Comparison of ENCODE assay signal across 1 cellular context in genomic region chr11:15971215-15971546, GRCh38.
TF ChIP-seq lines count a peak whose summit lies in the region.

No MANE protein-coding gene starts in this region.

TF ChIP-seq in K562, 482 proteins besides CTCF, POLR2A, EP300 and RAD21 (continued from another document):
- TF ChIP-seq E4F1 (CRISPR knock-in tag; IDR thresholded peaks at IDR 0.05; ENCODE audit: borderline replicate concordance) (no peak), L3MBTL2 (IDR thresholded peaks at IDR 0.05) (0 out of 2 replicates have a peak, but pooled peaks have one; percentile 8), DMBX1 (CRISPR knock-in tag; IDR thresholded peaks at IDR 0.05; ENCODE audit: borderline replicate concordance) (peak; percentile 4; the same call in 1 of the 2 replicates), ZNF584 (CRISPR knock-in tag; IDR thresholded peaks at IDR 0.05; ENCODE audit: low read depth) (no peak), HNRNPLL (IDR thresholded peaks at IDR 0.05; ENCODE audit: low read depth, low read length, poor library complexity, severe bottlenecking) (no peak), GATAD2B (IDR thresholded peaks at IDR 0.05; ENCODE audit: borderline replicate concordance) (no peak), ZNF124 (CRISPR knock-in tag; IDR thresholded peaks at IDR 0.05) (no peak), TARDBP (IDR thresholded peaks at IDR 0.05) (no peak), POLR2AphosphoS2 (IDR thresholded peaks at IDR 0.05; ENCODE audit: low read length) (no peak), ZNF75A (CRISPR knock-in tag; IDR thresholded peaks at IDR 0.05) (no peak), ZNF12 (CRISPR knock-in tag; IDR thresholded peaks at IDR 0.05) (no peak), ATF1 (CRISPR knock-in tag; IDR thresholded peaks at IDR 0.05) (no peak), ATF1 (tag; IDR thresholded peaks at IDR 0.05) (0 out of 2 replicates have a peak, but pooled peaks have one; percentile 8), THAP12 (CRISPR knock-in tag; IDR thresholded peaks at IDR 0.05) (no peak)
